In the genomic region with DNA sequence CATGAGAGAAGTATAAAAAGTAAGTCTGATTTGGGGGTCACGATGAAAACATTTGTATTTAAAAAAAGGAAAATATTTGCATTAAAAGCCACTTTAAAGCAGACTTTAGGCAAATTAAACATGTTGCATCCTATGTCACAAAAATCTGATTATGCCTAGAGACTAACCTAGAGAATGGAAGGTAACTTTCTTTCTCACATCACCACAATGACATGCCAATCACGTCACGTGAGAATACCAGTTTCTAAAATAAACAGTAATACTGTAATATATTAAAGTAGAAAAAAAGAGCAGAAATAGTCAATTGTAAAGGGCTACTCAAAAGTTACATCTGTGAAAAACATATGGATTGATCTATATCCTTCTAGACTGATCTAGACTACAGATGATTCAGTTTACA, we compare ENCODE assay signal across 16 cellular contexts. TPM values are rescaled to one million over a fixed set of nuclear protein-coding genes. Genes with fewer than 3 reads are reported as not detected.
DNase-seq lines count a peak whose midpoint lies in the region; ATAC-seq and TF ChIP-seq lines count a peak whose summit lies in the region.
"Had no signal": no experiment of that assay in that cellular context is flagged by ENCODE, and none has a peak within 500 bp of the region (broad histone marks: within the 10 kb centered on the region; RNA-seq: fewer than 3 reads in every experiment).

No MANE protein-coding gene starts in this region.

- WGBS in spleen, 5 donors: 59 to 77% (median 69%) methylated on average over 3 of the region's 3 CpGs

- H3K36me3 Mint-ChIP-seq in CD4-positive, alpha-beta memory T cell: peaks cover 0 to 24% of the 10 kb centered on the region in 2 donors
- H3K36me3 Mint-ChIP-seq in dendritic cell treated with granulocyte-macrophage colony-stimulating factor and Interleukin-4, amounts not matched to agents 40 ng/mL and 50 ng/mL, for 4 days (ENCODE audit: low read depth): peaks cover 17% of the 10 kb centered on the region
- H3K36me3 Mint-ChIP-seq in nephron (ENCODE audit: low read depth): no peaks in the 10 kb centered on the region
- peaks cover 0 to 5% of the 10 kb centered on the region in 2 donors for H3K36me3 Mint-ChIP-seq in stimulated activated naive B cell treated with anti-CD40 and anti-IgM and Interleukin-4, amounts not matched to agents 10 μg/mL and 1 μg/mL and 100 μg/mL, for 72 hours

- H2AFZ ChIP-seq in MM.1S (ENCODE audit: low read length): no peak overlapping the region

- POLR2A ChIA-PET in CD4-positive, alpha-beta memory T cell (lab: Charles Lee; ENCODE audit: partially characterized antibody): no interaction called here

- H4K20me1 ChIP-seq in MM.1S (ENCODE audit: insufficient read depth, low read length): peaks cover 13% of the 10 kb centered on the region; the same call in 1 of the 2 replicates

- no peak for DNase-seq in CD4-positive, alpha-beta memory T cell
- DNase-seq in MM.1S (no peak), T1000 (lab: John Stamatoyannopoulos, UW) (no peak), NCI-H1694 treated with DMSO at 0.1 percent for 48 hours (lab: John Stamatoyannopoulos, UW) (no peak), spleen (no peak)
- no peak for DNase-seq in stimulated activated naive B cell treated with anti-CD40 and anti-IgM and Interleukin-4, amounts not matched to agents 10 μg/mL and 1 μg/mL and 100 μg/mL, for 72 hours
- DNase-seq: activated effector memory CD4-positive, alpha-beta T cell treated with anti-CD3 and anti-CD28 coated beads, Interleukin-2, amount 50 U/mL, for 16 hours; dermis blood vessel endothelial cell; left cardiac atrium; NCI-H1105 treated with DMSO at 0.1 percent for 48 hours; NCI-H774; ovary; SHP77 treated with DMSO at 0.1 percent for 48 hours; stimulated activated naive CD4-positive, alpha-beta T cell had no signal

- H3K4me1 Mint-ChIP-seq in CD4-positive, alpha-beta memory T cell: peaks cover 59 to 93% (median 67%) of the 10 kb centered on the region in 4 donors
- peaks cover 47% of the 10 kb centered on the region for H3K4me1 Mint-ChIP-seq in dendritic cell treated with granulocyte-macrophage colony-stimulating factor and Interleukin-4, amounts not matched to agents 40 ng/mL and 50 ng/mL, for 4 days (ENCODE audit: low read depth)
- peaks cover 43% of the 10 kb centered on the region for H3K4me1 Mint-ChIP-seq in nephron
- peaks cover 30 to 64% of the 10 kb centered on the region in 2 donors for H3K4me1 Mint-ChIP-seq in stimulated activated naive B cell treated with anti-CD40 and anti-IgM and Interleukin-4, amounts not matched to agents 10 μg/mL and 1 μg/mL and 100 μg/mL, for 72 hours

- no peak for ATAC-seq in stimulated activated naive B cell treated with anti-CD40 and anti-IgM and Interleukin-4, amounts not matched to agents 10 μg/mL and 1 μg/mL and 100 μg/mL, for 72 hours (replicated peaks)
- ATAC-seq: left cardiac atrium had no signal

- H3K27me3 ChIP-seq in CD4-positive, alpha-beta memory T cell (ENCODE audit: insufficient read depth, low read length): no peaks in the 10 kb centered on the region
- H3K27me3 ChIP-seq in MM.1S (replicated peaks; ENCODE audit: insufficient read depth, low read length) (no peaks in the 10 kb centered on the region), spleen (replicated peaks in 1 of 7) (no peaks in the 10 kb centered on the region)
- H3K27me3 ChIP-seq: ovary had no signal

- intact Hi-C loops in CD4-positive, alpha-beta memory T cell (cut with micrococcal nuclease): loop anchor here (5.0 kb wide), 2 partner anchors 44 to 1336 kb away; a partner anchor contains a TSS
- intact Hi-C loops in dendritic cell treated with granulocyte-macrophage colony-stimulating factor and Interleukin-4, amounts not matched to agents 40 ng/mL and 50 ng/mL, for 4 days (cut with micrococcal nuclease): loop anchor here (5.0 kb wide), 1 partner anchor 59 kb away; no protein-coding TSS in a partner anchor
- intact Hi-C loops in spleen (cut with DNase I; ENCODE audit: low total_unique reads): no loop called here

- no peaks in the 10 kb centered on the region for H3K36me3 ChIP-seq in CD4-positive, alpha-beta memory T cell (ENCODE audit: insufficient read depth, low read length)
- H3K36me3 ChIP-seq in MM.1S (replicated peaks; ENCODE audit: insufficient read depth, low read length): no peaks in the 10 kb centered on the region; the same call in 1 of the 2 replicates
- H3K36me3 ChIP-seq in spleen: peaks cover 0 to 9% (median 0%) of the 10 kb centered on the region in 6 donors
- H3K36me3 ChIP-seq: ovary had no signal

- H3K9me3 Mint-ChIP-seq in CD4-positive, alpha-beta memory T cell: no peaks in the 10 kb centered on the region
- no peaks in the 10 kb centered on the region for H3K9me3 Mint-ChIP-seq in dendritic cell treated with granulocyte-macrophage colony-stimulating factor and Interleukin-4, amounts not matched to agents 40 ng/mL and 50 ng/mL, for 4 days
- no peaks in the 10 kb centered on the region for H3K9me3 Mint-ChIP-seq in nephron
- no peaks in the 10 kb centered on the region for H3K9me3 Mint-ChIP-seq in stimulated activated naive B cell treated with anti-CD40 and anti-IgM and Interleukin-4, amounts not matched to agents 10 μg/mL and 1 μg/mL and 100 μg/mL, for 72 hours

- H3K4me3 Mint-ChIP-seq in CD4-positive, alpha-beta memory T cell: peak overlapping the region in 7 of 8 donors; percentile 49 to 83 (median 74)
- H3K4me3 Mint-ChIP-seq in dendritic cell treated with granulocyte-macrophage colony-stimulating factor and Interleukin-4, amounts not matched to agents 40 ng/mL and 50 ng/mL, for 4 days: peak overlapping the region; percentile 17
- H3K4me3 Mint-ChIP-seq in nephron: peak overlapping the region; percentile 49 to 96 (median 76)
- no peak overlapping the region for H3K4me3 Mint-ChIP-seq in stimulated activated naive B cell treated with anti-CD40 and anti-IgM and Interleukin-4, amounts not matched to agents 10 μg/mL and 1 μg/mL and 100 μg/mL, for 72 hours

- TF ChIP-seq POLR2A in spleen (IDR thresholded peaks at IDR 0.05): no peak

- H3K27ac Mint-ChIP-seq in CD4-positive, alpha-beta memory T cell: peak overlapping the region in 2 of 7 donors; percentile 29 to 96
- H3K27ac Mint-ChIP-seq in dendritic cell treated with granulocyte-macrophage colony-stimulating factor and Interleukin-4, amounts not matched to agents 40 ng/mL and 50 ng/mL, for 4 days: no peak overlapping the region
- H3K27ac Mint-ChIP-seq in nephron: no peak overlapping the region
- no peak overlapping the region for H3K27ac Mint-ChIP-seq in stimulated activated naive B cell treated with anti-CD40 and anti-IgM and Interleukin-4, amounts not matched to agents 10 μg/mL and 1 μg/mL and 100 μg/mL, for 72 hours

- H3K4me3 ChIP-seq in CD4-positive, alpha-beta memory T cell (ENCODE audit: low read length in 2 of 2): no peak overlapping the region
- H3K4me3 ChIP-seq in MM.1S (ENCODE audit: low read length): no peak overlapping the region
- H3K4me3 ChIP-seq in spleen: peak overlapping the region in 4 of 8 donors; percentile 81 to 97 (median 95)
- H3K4me3 ChIP-seq: ovary had no signal

- no peak overlapping the region for H3K9ac ChIP-seq in MM.1S (ENCODE audit: low read length)

- H3K27me3 Mint-ChIP-seq in CD4-positive, alpha-beta memory T cell: no peaks in the 10 kb centered on the region
- H3K27me3 Mint-ChIP-seq in dendritic cell treated with granulocyte-macrophage colony-stimulating factor and Interleukin-4, amounts not matched to agents 40 ng/mL and 50 ng/mL, for 4 days: no peaks in the 10 kb centered on the region
- H3K27me3 Mint-ChIP-seq in nephron (ENCODE audit: low read depth): no peaks in the 10 kb centered on the region
- no peaks in the 10 kb centered on the region for H3K27me3 Mint-ChIP-seq in stimulated activated naive B cell treated with anti-CD40 and anti-IgM and Interleukin-4, amounts not matched to agents 10 μg/mL and 1 μg/mL and 100 μg/mL, for 72 hours

- no peaks in the 10 kb centered on the region for H3K9me3 ChIP-seq in CD4-positive, alpha-beta memory T cell (ENCODE audit: control insufficient read depth in 1 of 2, low read length in 2 of 2)
- H3K9me3 ChIP-seq in MM.1S (replicated peaks; ENCODE audit: insufficient read depth, low read length) (no peaks in the 10 kb centered on the region), spleen (no peaks in the 10 kb centered on the region)
- H3K9me3 ChIP-seq: ovary had no signal

- H3K4me2 ChIP-seq in MM.1S (ENCODE audit: low read depth, low read length): peak overlapping the region; percentile 17; the same call in 1 of the 2 replicates

- no peaks in the 10 kb centered on the region; the same call in 1 of the 2 replicates for H3F3A ChIP-seq in MM.1S (ENCODE audit: insufficient read depth, low read length)

- no peaks in the 10 kb centered on the region for H3K9me2 ChIP-seq in MM.1S (replicated peaks; ENCODE audit: insufficient read depth, low read length)

- no peak overlapping the region for H3K27ac ChIP-seq in CD4-positive, alpha-beta memory T cell (ENCODE audit: low read depth, low read length)
- H3K27ac ChIP-seq in MM.1S (ENCODE audit: low read length) (no peak overlapping the region), spleen (no peak overlapping the region)
- H3K27ac ChIP-seq: ovary had no signal

- no peak for TF ChIP-seq CTCF in MM.1S (IDR thresholded peaks at IDR 0.05; ENCODE audit: low read length)
- TF ChIP-seq CTCF in nephron (IDR thresholded peaks at IDR 0.05; ENCODE audit: unreplicated experiment in 3 of 3): no peak
- TF ChIP-seq CTCF in spleen (IDR thresholded peaks at IDR 0.05 in 8 of 11, conservative IDR thresholded peaks at IDR 0.05 in 3 of 11): no peak

- CTCF ChIA-PET in CD4-positive, alpha-beta memory T cell (lab: Charles Lee; ENCODE audit: partially characterized antibody): no interaction called here

- peaks cover 78% of the 10 kb centered on the region for H3K4me1 ChIP-seq in CD4-positive, alpha-beta memory T cell (ENCODE audit: insufficient read depth, low read length)
- peaks cover 13% of the 10 kb centered on the region for H3K4me1 ChIP-seq in MM.1S (ENCODE audit: low read length)
- H3K4me1 ChIP-seq in spleen: peaks cover 67 to 88% (median 84%) of the 10 kb centered on the region in 6 donors

- H3K79me2 ChIP-seq in MM.1S (ENCODE audit: low read length): peaks cover 80% of the 10 kb centered on the region

RNA-seq across cellular contexts. Expression of a gene that starts 3.3 kb away (rescaled TPM):
- 10 to 100 TPM; 45.3 to 46.6 TPM for total RNA-seq in CD4-positive, alpha-beta memory T cell
- polyA plus RNA-seq in CD4-positive, alpha-beta memory T cell: 100 to 1,000 TPM in 1 of 2 donors, 10 to 100 TPM in 1; 52.6 to 120 TPM
- total RNA-seq in spleen: 10 to 100 TPM; 38.2 to 68.2 (median 41.6) TPM
- polyA plus RNA-seq in spleen: 10 to 100 TPM in 2 of 3 donors, 1 to 10 TPM in 1; 7.6 to 21.0 (median 16.0) TPM

RNA-seq across cellular contexts. Expression of a gene that starts 38.9 kb away (rescaled TPM):
- total RNA-seq in CD4-positive, alpha-beta memory T cell: not detected
- polyA plus RNA-seq in CD4-positive, alpha-beta memory T cell: not detected
- not detected for total RNA-seq in spleen
- under 1 TPM in 1 of 3 donors, not detected in 2; 0.47 TPM for polyA plus RNA-seq in spleen
- total RNA-seq: dermis blood vessel endothelial cell, left cardiac atrium, ovary had no signal
- polyA plus RNA-seq: ovary had no signal

Comparison
In these comparisons a context has a peak if more than half of its experiments do, and no peak if none do; other contexts are left out.
1. H3K4me3 Mint-ChIP-seq: peak in CD4-positive, alpha-beta memory T cell (7 of 8), dendritic cell treated with granulocyte-macrophage colony-stimulating factor and Interleukin-4, amounts not matched to agents 40 ng/mL and 50 ng/mL, for 4 days (single experiment) and nephron (3 of 3); none in stimulated activated naive B cell treated with anti-CD40 and anti-IgM and Interleukin-4, amounts not matched to agents 10 μg/mL and 1 μg/mL and 100 μg/mL, for 72 hours (0 of 2).